In genomic region chr7:131630427-131630826, GRCh38 we compare ENCODE assay signal across 1 cellular context.
A peak's percentile ranks its signal among the peaks of the same experiment; 100 is the strongest.
TF ChIP-seq lines count a peak whose summit lies in the region.

No MANE protein-coding gene starts in this region.

TF ChIP-seq in K562, 482 proteins besides CTCF, POLR2A, EP300 and RAD21 (continued from another document):
- TF ChIP-seq ZNF263 (CRISPR knock-in tag; IDR thresholded peaks at IDR 0.05; ENCODE audit: borderline replicate concordance), result peak; percentile 78
- no peak for TF ChIP-seq PBX2 (CRISPR knock-in tag; IDR thresholded peaks at IDR 0.05; ENCODE audit: low read depth)
- no peak for TF ChIP-seq PBX2 (tag; conservative IDR thresholded peaks at IDR 0.05; ENCODE audit: low read depth)
- no peak for TF ChIP-seq MBD1 (CRISPR knock-in tag; IDR thresholded peaks at IDR 0.05)
- TF ChIP-seq ZNF197 (CRISPR knock-in tag; IDR thresholded peaks at IDR 0.05; ENCODE audit: low read depth), result no peak
- no peak for TF ChIP-seq ZNF24 (IDR thresholded peaks at IDR 0.05)
- no peak for TF ChIP-seq ZNF445 (CRISPR knock-in tag; IDR thresholded peaks at IDR 0.05; ENCODE audit: low read depth)
- 0 out of 2 replicates have a peak, but pooled peaks have one; percentile 39 for TF ChIP-seq ZNF512 (tag; IDR thresholded peaks at IDR 0.05)
- TF ChIP-seq BDP1 (IDR thresholded peaks at IDR 0.05; ENCODE audit: insufficient read depth, insufficient read length), result no peak
- no peak for TF ChIP-seq POLR2AphosphoS5 (IDR thresholded peaks at IDR 0.05; ENCODE audit: control insufficient read depth, insufficient read depth, low read depth, low read length)
- no peak for TF ChIP-seq JUN (IDR thresholded peaks at IDR 0.05; ENCODE audit: borderline replicate concordance, low read depth, low read length)
- no peak for TF ChIP-seq JUN (CRISPR knock-in tag; IDR thresholded peaks at IDR 0.05; ENCODE audit: borderline replicate concordance)
- no peak for TF ChIP-seq ZNF764 (CRISPR knock-in tag; IDR thresholded peaks at IDR 0.05; ENCODE audit: low read depth)
